In genomic region chr5:55226027-55226933, GRCh38 we compare ENCODE assay signal across 8 cellular contexts. TPM values are rescaled to one million over a fixed set of nuclear protein-coding genes. Genes with fewer than 3 reads are reported as not detected.
DNase-seq lines count a peak whose midpoint lies in the region; ATAC-seq and TF ChIP-seq lines count a peak whose summit lies in the region.

No MANE protein-coding gene starts in this region.

- no peak overlapping the region for H3K9ac ChIP-seq in skeletal muscle tissue (ENCODE audit: low read depth in 1 of 3, low read length in 3 of 3)

- in situ Hi-C loops in Panc1 (cut with HindIII; ENCODE audit: low pct_unique_long_range_greater_than_20kb, low sequenced_read_pairs), result no loop called here

- peak overlapping the region; percentile 25 to 90 (median 73) for H3K4me3 Mint-ChIP-seq in IgD-negative memory B cell
- H3K4me3 Mint-ChIP-seq in activated naive CD4-positive, alpha-beta T cell treated with anti-CD3 and anti-CD28 coated beads, Interleukin-2, amount 10 ng/mL, durations not matched to agents 7 days and 5 days, result peak overlapping the region; percentile 65

- POLR2A ChIA-PET in Panc1 (lab: Charles Lee), result no interaction called here

- no peaks in the 10 kb centered on the region for H3K36me3 Mint-ChIP-seq in IgD-negative memory B cell
- peaks cover 2% of the 10 kb centered on the region for H3K36me3 Mint-ChIP-seq in activated naive CD4-positive, alpha-beta T cell treated with anti-CD3 and anti-CD28 coated beads, Interleukin-2, amount 10 ng/mL, durations not matched to agents 7 days and 5 days

- peak; percentile 55 for ATAC-seq in GM21528 (IDR thresholded peaks at IDR 0.05; ENCODE audit: low FRiP score, unreplicated experiment)
- ATAC-seq in Panc1, result peak; percentile 82
- ATAC-seq in left ventricle myocardium superior, result peak; percentile 66

- CTCF ChIA-PET in Panc1 (lab: Charles Lee), result interaction anchor here (0.6 to 1.2 kb wide), 3 partner anchors 12 to 1396 kb away, joined by 3 to 7 read pairs (median 4); no protein-coding TSS in a partner anchor
- CTCF ChIA-PET in activated naive CD4-positive, alpha-beta T cell treated with anti-CD3 and anti-CD28 coated beads, Interleukin-2, amount 10 ng/mL, durations not matched to agents 7 days and 5 days (lab: Charles Lee), result interaction anchor here (0.7 to 1.9 kb wide), 8 partner anchors 10 to 54 kb away, joined by 3 to 6 read pairs (median 4); no protein-coding TSS in a partner anchor

- H3K4me1 Mint-ChIP-seq in IgD-negative memory B cell, result peaks cover 20 to 28% (median 23%) of the 10 kb centered on the region in 3 donors
- H3K4me1 Mint-ChIP-seq in activated naive CD4-positive, alpha-beta T cell treated with anti-CD3 and anti-CD28 coated beads, Interleukin-2, amount 10 ng/mL, durations not matched to agents 7 days and 5 days, result peaks cover 45% of the 10 kb centered on the region

- intact Hi-C loops in Panc1 (cut with micrococcal nuclease; ENCODE audit: unreplicated experiment) (loop anchor here (2.0 kb wide), 1 partner anchor 53 kb away; the partner anchor contains the start of gene CDC20B), left ventricle myocardium superior (cut with micrococcal nuclease) (loop anchor here (10.0 kb wide), 1 partner anchor 51 kb away; the partner anchor contains the start of gene CDC20B)

- H3K27ac ChIP-seq in Panc1 (ENCODE audit: low read length) (peak overlapping the region; percentile 60), skeletal muscle tissue (ENCODE audit: low read depth, low read length) (no peak overlapping the region)

- peak overlapping the region in 1 of 3 donors; percentile 71 for H3K27ac Mint-ChIP-seq in IgD-negative memory B cell
- H3K27ac Mint-ChIP-seq in activated naive CD4-positive, alpha-beta T cell treated with anti-CD3 and anti-CD28 coated beads, Interleukin-2, amount 10 ng/mL, durations not matched to agents 7 days and 5 days, result peak overlapping the region; percentile 68

- TF ChIP-seq CTCF in Panc1 (IDR thresholded peaks at IDR 0.05), result peak; percentile 91

- H3K4me1 ChIP-seq in Panc1 (ENCODE audit: control insufficient read depth, insufficient read depth, low read length) (peaks cover 13% of the 10 kb centered on the region), skeletal muscle tissue (ENCODE audit: control insufficient read depth in 3 of 3, insufficient read depth in 3 of 3, low read length in 3 of 3) (peaks cover 18 to 27% (median 22%) of the 10 kb centered on the region in 3 donors)

- H3K4me3 ChIP-seq in Panc1 (ENCODE audit: low read depth in 2 of 2, low read length in 2 of 2) (peak overlapping the region; percentile 58 to 70), skeletal muscle tissue (ENCODE audit: low read length in 3 of 3) (peak overlapping the region; percentile 12 to 66 (median 35))

- H3K9me3 ChIP-seq in Panc1 (ENCODE audit: control insufficient read depth, insufficient read depth, low read depth, low read length) (no peaks in the 10 kb centered on the region), skeletal muscle tissue (ENCODE audit: control insufficient read depth in 3 of 3, low read length in 3 of 3) (no peaks in the 10 kb centered on the region)

- H3K27me3 ChIP-seq in Panc1 (ENCODE audit: control insufficient read depth, insufficient read depth, low read length), result peaks cover 3% of the 10 kb centered on the region; the same call in 1 of the 2 replicates
- peaks cover 96% of the 10 kb centered on the region in 3 donors for H3K27me3 ChIP-seq in skeletal muscle tissue (ENCODE audit: control insufficient read depth in 3 of 3, insufficient read depth in 3 of 3, low read length in 3 of 3)

- peak; percentile 93 for DNase-seq in DMS53 (lab: John Stamatoyannopoulos, UW)
- no peak for DNase-seq in Panc1 (ENCODE audit: low read depth, low spot score)
- peak; percentile 66 for DNase-seq in activated naive CD4-positive, alpha-beta T cell treated with anti-CD3 and anti-CD28 coated beads, Interleukin-2, amount 10 ng/mL, durations not matched to agents 7 days and 5 days
- DNase-seq in left ventricle myocardium superior, result no peak
- DNase-seq in middle frontal gyrus (ENCODE audit: extremely low spot score, low spot score), result no peak

- no TSS peak for BruUV-seq in Panc1 (replicated peaks; lab: Mats Ljungman, UMichigan)

- no peaks in the 10 kb centered on the region for H3K36me3 ChIP-seq in Panc1 (ENCODE audit: control insufficient read depth, insufficient read depth, low read length)
- H3K36me3 ChIP-seq in skeletal muscle tissue (ENCODE audit: control insufficient read depth in 3 of 3, insufficient read depth in 3 of 3, low read length in 3 of 3), result no peaks in the 10 kb centered on the region

- H3K27me3 Mint-ChIP-seq in IgD-negative memory B cell, result peaks cover 78% of the 10 kb centered on the region
- peaks cover 100% of the 10 kb centered on the region for H3K27me3 Mint-ChIP-seq in activated naive CD4-positive, alpha-beta T cell treated with anti-CD3 and anti-CD28 coated beads, Interleukin-2, amount 10 ng/mL, durations not matched to agents 7 days and 5 days

- H3K9me3 Mint-ChIP-seq in IgD-negative memory B cell, result peaks cover 0 to 2% (median 0%) of the 10 kb centered on the region in 3 donors
- no peaks in the 10 kb centered on the region for H3K9me3 Mint-ChIP-seq in activated naive CD4-positive, alpha-beta T cell treated with anti-CD3 and anti-CD28 coated beads, Interleukin-2, amount 10 ng/mL, durations not matched to agents 7 days and 5 days

RNA-seq across cellular contexts. Expression of gene MCIDAS, which starts 0.8 kb away (rescaled TPM):
- polyA plus RNA-seq in IgD-negative memory B cell, result not detected
- total RNA-seq in Panc1 (2021; ENCODE audit: unreplicated experiment) (2.9 TPM), left ventricle myocardium superior (not detected), skeletal muscle tissue (not detected)
- 2.3 TPM for polyA plus RNA-seq in Panc1 (2012; ENCODE audit: insufficient read length)

RNA-seq across cellular contexts. Expression of gene CCNO, which starts 7.1 kb away (rescaled TPM):
- not detected for polyA plus RNA-seq in IgD-negative memory B cell
- total RNA-seq in Panc1 (2021; ENCODE audit: unreplicated experiment) (12.3 TPM), left ventricle myocardium superior (not detected), skeletal muscle tissue (not detected)
- 20.4 TPM for polyA plus RNA-seq in Panc1 (2012; ENCODE audit: insufficient read length)

RNA-seq across cellular contexts. Expression of gene CDC20B, which starts 53.3 kb away (rescaled TPM):
- polyA plus RNA-seq in IgD-negative memory B cell, result not detected
- total RNA-seq in Panc1 (2021; ENCODE audit: unreplicated experiment) (0.08 TPM), left ventricle myocardium superior (not detected), skeletal muscle tissue (not detected)
- polyA plus RNA-seq in Panc1 (2012; ENCODE audit: insufficient read length), result 0.28 TPM

Comparison
In these comparisons a context has a peak if more than half of its experiments do, and no peak if none do; other contexts are left out.
1. DNase-seq: peak in DMS53 (single experiment) and activated naive CD4-positive, alpha-beta T cell treated with anti-CD3 and anti-CD28 coated beads, Interleukin-2, amount 10 ng/mL, durations not matched to agents 7 days and 5 days (single experiment); none in Panc1 (single experiment), left ventricle myocardium superior (single experiment) and middle frontal gyrus (single experiment).
2. RNA of gene CCNO, which starts 7.1 kb away (total RNA-seq): 12.3 TPM in Panc1 (single experiment); not detected in left ventricle myocardium superior (single experiment) and not detected in skeletal muscle tissue (single experiment); every median in the first group is over 10 times any median in the second.
3. Peak in every context shown above with its lines, with median percentiles within 50 percentile points of each other: ATAC-seq.